ENCODE assay signal across 11 cellular contexts in genomic region chrX:131366387-131366786, GRCh38.
DNase-seq lines count a peak whose midpoint lies in the region; ATAC-seq, FAIRE-seq and TF ChIP-seq lines count a peak whose summit lies in the region.
"Had no signal": no experiment of that assay in that cellular context is flagged by ENCODE, and none has a peak within 500 bp of the region (broad histone marks: within the 10 kb centered on the region; RNA-seq: fewer than 3 reads in every experiment).

No MANE protein-coding gene starts in this region.

- no peak overlapping the region for H4K5ac ChIP-seq in mesendoderm (ENCODE audit: low read length)

- H4K8ac ChIP-seq in mesendoderm (ENCODE audit: low read depth, low read length): no peak overlapping the region

- no peaks in the 10 kb centered on the region for H3K36me3 ChIP-seq in body of pancreas (replicated peaks in 1 of 2; ENCODE audit: insufficient read depth in 1 of 2, low read depth in 2 of 2)
- H3K36me3 ChIP-seq in mesendoderm (ENCODE audit: control insufficient read depth, insufficient read depth, low read length): no peaks in the 10 kb centered on the region

- H2AK5ac ChIP-seq in mesendoderm (ENCODE audit: low read length): no peak overlapping the region

- no peak for TF ChIP-seq POLR2A in body of pancreas (IDR thresholded peaks at IDR 0.05)

- no peak overlapping the region for H3K56ac ChIP-seq in mesendoderm (ENCODE audit: low read length)

- no peak overlapping the region for H2BK120ac ChIP-seq in mesendoderm (ENCODE audit: low read depth, low read length)

- no peaks in the 10 kb centered on the region for H3K79me1 ChIP-seq in mesendoderm (ENCODE audit: low read length)

- intact Hi-C loops in body of pancreas (cut with DNase I) (no loop called here), posterior cingulate gyrus (cut with DNase I) (no loop called here)

- H3K79me2 ChIP-seq in mesendoderm (ENCODE audit: control insufficient read depth, insufficient read depth, low read length): no peaks in the 10 kb centered on the region

- no peaks in the 10 kb centered on the region for H3K4me1 ChIP-seq in body of pancreas
- H3K4me1 ChIP-seq in mesendoderm (ENCODE audit: control insufficient read depth, low read depth, low read length): no peaks in the 10 kb centered on the region

- H3K4me2 ChIP-seq in mesendoderm (ENCODE audit: low read length): no peak overlapping the region

- FAIRE-seq in D721Med (lab: Jason Lieb, UNC): peak; percentile 21

- DNase-seq in D721Med (ENCODE audit: insufficient read length, low spot score): no peak
- DNase-seq in HuH-7 (ENCODE audit: low spot score): peak; percentile 9
- DNase-seq in body of pancreas: no peak
- peak; percentile 28 for DNase-seq in mesendoderm
- no peak for DNase-seq in hepatic stellate cell (ENCODE audit: low spot score)
- no peak for DNase-seq in posterior cingulate gyrus
- no peak for DNase-seq in T1000 (lab: John Stamatoyannopoulos, UW)
- DNase-seq: activated T-cell treated with anti-CD3 and anti-CD28 coated beads, Interleukin-2, amount 50 U/mL, for 24 hours; MV-4-11 had no signal

- WGBS in body of pancreas, 2 donors: 9 to 12% methylated on average over 5 to 6 of the region's 6 CpGs
- WGBS in mesendoderm (ENCODE audit: extremely low coverage, insufficient coverage, low lambda C conversion rate): no CpG with 5 or more reads among the region's 6 CpGs

- TF ChIP-seq CTCF in D721Med (IDR thresholded peaks at IDR 0.05; ENCODE audit: insufficient read depth, missing control alignments) (no peak), body of pancreas (IDR thresholded peaks at IDR 0.05) (peak in 4 of 7 experiments; percentile 34 to 58 (median 44))

- ATAC-seq in body of pancreas (peak; percentile 56), HG02798 (IDR thresholded peaks at IDR 0.05; ENCODE audit: poor library complexity, unreplicated experiment) (no peak)

- H3K4me3 ChIP-seq in body of pancreas (no peak overlapping the region), mesendoderm (ENCODE audit: low read length) (no peak overlapping the region)
- H3K4me3 ChIP-seq: skin epidermis had no signal

- H3K4ac ChIP-seq in mesendoderm (ENCODE audit: low read depth, low read length): no peak overlapping the region

- no peak overlapping the region for H3K27ac ChIP-seq in body of pancreas
- no peak overlapping the region for H3K27ac ChIP-seq in mesendoderm (ENCODE audit: low read depth, low read length)
- H3K27ac ChIP-seq: skin epidermis had no signal

- H3K9me3 ChIP-seq in body of pancreas: no peaks in the 10 kb centered on the region

- no peak overlapping the region for H3K18ac ChIP-seq in mesendoderm (ENCODE audit: low read length)

- no peaks in the 10 kb centered on the region for H3K27me3 ChIP-seq in body of pancreas
- no peaks in the 10 kb centered on the region for H3K27me3 ChIP-seq in mesendoderm (ENCODE audit: insufficient read depth, low read length, poor library complexity)

- no peak overlapping the region for H2BK5ac ChIP-seq in mesendoderm (ENCODE audit: low read length)

- H3K23ac ChIP-seq in mesendoderm (ENCODE audit: low read length): no peak overlapping the region

- H3K9ac ChIP-seq in mesendoderm (ENCODE audit: low read length): no peak overlapping the region

- H2BK15ac ChIP-seq in mesendoderm (replicated peaks; ENCODE audit: low read depth): no peak overlapping the region

Comparison
In these comparisons a context has a peak if more than half of its experiments do, and no peak if none do; other contexts are left out.
1. DNase-seq: peak in HuH-7 (single experiment) and mesendoderm (single experiment); none in D721Med (single experiment), body of pancreas (0 of 4), hepatic stellate cell (single experiment), posterior cingulate gyrus (0 of 10) and T1000 (single experiment).